ENCODE assay signal across 17 cellular contexts in the genomic region with DNA sequence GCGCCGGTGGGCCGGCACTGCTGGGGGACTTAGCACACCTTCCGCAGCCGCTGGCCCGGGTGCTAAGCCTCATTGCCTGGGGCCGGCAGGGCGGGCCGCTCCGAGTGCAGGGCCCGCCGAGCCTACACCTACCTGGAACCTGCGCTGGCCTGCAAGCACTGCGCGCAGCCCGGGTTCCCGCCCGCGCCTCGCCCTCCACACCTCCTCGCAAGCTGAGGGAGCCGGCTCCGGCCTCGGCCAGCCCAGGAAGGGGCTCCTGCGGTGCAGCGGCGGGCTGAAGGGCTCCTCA. TPM values are rescaled to one million over a fixed set of nuclear protein-coding genes. Genes with fewer than 3 reads are reported as not detected.
A peak's percentile ranks its signal among the peaks of the same experiment; 100 is the strongest.
DNase-seq lines count a peak whose midpoint lies in the region; ATAC-seq, FAIRE-seq and TF ChIP-seq lines count a peak whose summit lies in the region.
"Had no signal": no experiment of that assay in that cellular context is flagged by ENCODE, and none has a peak within 500 bp of the region (broad histone marks: within the 10 kb centered on the region; RNA-seq: fewer than 3 reads in every experiment).

No MANE protein-coding gene starts in this region.

- 31% methylated on average over 24 of the region's 27 CpGs for WGBS in K562 (ENCODE audit: insufficient coverage, low coverage, missing lambda C conversion rate)
- no CpG with 5 or more reads among the region's 27 CpGs for WGBS in right lobe of liver (ENCODE audit: insufficient coverage, low coverage, low lambda C conversion rate, missing lambda C conversion rate)
- whole genome bisulfite sequencing in ovary, 3 donors = 88 to 91% (median 91%) methylated on average over 22 to 27 of the region's 27 CpGs

- H3K36me3 ChIP-seq in K562 (ENCODE audit: control insufficient read depth, insufficient read depth, low read length) (no peaks in the 10 kb centered on the region), right lobe of liver (no peaks in the 10 kb centered on the region), ovary (no peaks in the 10 kb centered on the region)
- H3K36me3 ChIP-seq: BLaER1 had no signal

- in situ Hi-C loops in K562 (cut with MboI) = no loop called here

- POLR2A ChIA-PET in K562 (lab: Yijun Ruan, JAX) = interaction anchor here (0.6 to 1.0 kb wide), 6 partner anchors 13 to 366 kb away, joined by 3 to 5 read pairs (median 4); no protein-coding TSS in a partner anchor

- H3K4me3 Mint-ChIP-seq in Calu3 (ENCODE audit: low read depth, unreplicated experiment) = no peak overlapping the region
- H3K4me3 Mint-ChIP-seq: CD8-positive, alpha-beta memory T cell; H9 had no signal

- H3K9me3 Mint-ChIP-seq in Calu3 (ENCODE audit: low read depth, unreplicated experiment) = no peaks in the 10 kb centered on the region

- no peaks in the 10 kb centered on the region for H3K36me3 Mint-ChIP-seq in Calu3 (ENCODE audit: insufficient read depth, unreplicated experiment)

- H3K9ac ChIP-seq in K562 (ENCODE audit: insufficient read depth in 1 of 2, low read depth in 2 of 2, low read length in 2 of 2) = no peak overlapping the region
- H3K9ac ChIP-seq: BLaER1 had no signal

- H3K27ac ChIP-seq in K562 (ENCODE audit: extremely low read depth, low read depth, low read length) = no peak overlapping the region
- peak overlapping the region in 2 of 3 donors; percentile 43 to 80 for H3K27ac ChIP-seq in right lobe of liver
- no peak overlapping the region for H3K27ac ChIP-seq in ovary
- H3K27ac ChIP-seq: BLaER1 had no signal

- no peak for TF ChIP-seq EP300 in K562 (IDR thresholded peaks at IDR 0.05; ENCODE audit: low read length)
- TF ChIP-seq EP300 in ovary (IDR thresholded peaks at IDR 0.05) = no peak

- intact Hi-C loops in K562 (cut with micrococcal nuclease) (no loop called here), right lobe of liver (cut with DNase I) (loop anchor here in 1 of 2 donors (10.0 kb wide), 1 partner anchor 79 kb away; no protein-coding TSS in a partner anchor), Calu3 (cut with micrococcal nuclease; ENCODE audit: unreplicated experiment) (no loop called here), ovary (cut with DNase I) (no loop called here)

- peak; percentile 37 for ATAC-seq in K562
- ATAC-seq in right lobe of liver = no peak

- TF ChIP-seq POLR2A in K562 (conservative IDR thresholded peaks at IDR 0.05) (no peak), right lobe of liver (IDR thresholded peaks at IDR 0.05) (no peak), ovary (IDR thresholded peaks at IDR 0.05) (no peak)

- no peaks in the 10 kb centered on the region for H3K79me2 ChIP-seq in K562 (ENCODE audit: control insufficient read depth, insufficient read depth, low read length)

- no peaks in the 10 kb centered on the region for H3K9me3 ChIP-seq in K562 (replicated peaks; ENCODE audit: control insufficient read depth, insufficient read depth, low read depth, low read length)
- H3K9me3 ChIP-seq in right lobe of liver = no peaks in the 10 kb centered on the region
- no peaks in the 10 kb centered on the region for H3K9me3 ChIP-seq in ovary
- H3K9me3 ChIP-seq: Caco-2 had no signal

- H3K27me3 ChIP-seq in K562 (ENCODE audit: control insufficient read depth in 2 of 2, insufficient read depth in 2 of 2, low read length in 2 of 2) (peaks cover 42 to 75% of the 10 kb centered on the region in 2 experiments), right lobe of liver (no peaks in the 10 kb centered on the region), ovary (no peaks in the 10 kb centered on the region)
- H3K27me3 ChIP-seq: BLaER1 had no signal

- H2AFZ ChIP-seq in K562 (ENCODE audit: low read depth, low read length) = no peak overlapping the region

- H4K20me1 ChIP-seq in K562 (replicated peaks; ENCODE audit: control insufficient read depth, insufficient read depth, low read length) = no peaks in the 10 kb centered on the region
- H4K20me1 ChIP-seq: BLaER1 had no signal

- no TSS peak for BruUV-seq in K562 (replicated peaks; lab: Mats Ljungman, UMichigan)
- BruUV-seq in Calu3 (replicated peaks; lab: Mats Ljungman, UMichigan) = no TSS peak

- CTCF ChIA-PET in K562 (lab: Yijun Ruan, JAX; ENCODE audit: low intra/inter-chr PET ratio) (no interaction called here), Calu3 (lab: Charles Lee) (no interaction called here)

- peaks cover 13% of the 10 kb centered on the region for H3K27me3 Mint-ChIP-seq in Calu3 (ENCODE audit: unreplicated experiment)

- H3K4me2 ChIP-seq in K562 (ENCODE audit: insufficient read depth, low read length) = no peak overlapping the region
- H3K4me2 ChIP-seq: BLaER1 had no signal

- DNase-seq in NCI-H146 (lab: John Stamatoyannopoulos, UW) (peak; percentile 19), NCI-H146 treated with DMSO at 0.1 percent for 48 hours (lab: John Stamatoyannopoulos, UW; ENCODE audit: unreplicated experiment) (no peak), DMS79 treated with DMSO at 0.1 percent for 48 hours (lab: John Stamatoyannopoulos, UW) (peak; percentile 30), K562 (ENCODE audit: extremely low read depth in 1 of 4, low spot score in 3 of 4) (no peak), right lobe of liver (no peak), Calu3 (no peak), ovary (no peak)
- DNase-seq: 8988T; AML-193; Caco-2; CD8-positive, alpha-beta memory T cell; EL; GDM1; GOT3 had no signal

- peaks cover 9% of the 10 kb centered on the region for H3K4me1 Mint-ChIP-seq in Calu3 (ENCODE audit: low read depth, unreplicated experiment)

- H3K4me3 ChIP-seq in K562 = no peak overlapping the region
- no peak overlapping the region for H3K4me3 ChIP-seq in right lobe of liver
- no peak overlapping the region for H3K4me3 ChIP-seq in ovary
- H3K4me3 ChIP-seq: BLaER1 had no signal

- TF ChIP-seq RAD21 in K562 (CRISPR knock-in tag; conservative IDR thresholded peaks at IDR 0.05 in 1 of 2, IDR thresholded peaks at IDR 0.05 in 1 of 2) = no peak

- H3K9me1 ChIP-seq in K562 (ENCODE audit: control insufficient read depth, insufficient read depth, low read length) = no peaks in the 10 kb centered on the region

- TF ChIP-seq CTCF in K562 (IDR thresholded peaks at IDR 0.05 in 2 of 3, conservative IDR thresholded peaks at IDR 0.05 in 1 of 3; ENCODE audit: insufficient read depth in 2 of 3, low read depth in 1 of 3, low read length in 3 of 3) (no peak), right lobe of liver (IDR thresholded peaks at IDR 0.05) (no peak), Calu3 (IDR thresholded peaks at IDR 0.05; ENCODE audit: unreplicated experiment) (no peak), ovary (IDR thresholded peaks at IDR 0.05) (no peak)

- H3K27ac Mint-ChIP-seq in Calu3 (ENCODE audit: unreplicated experiment) = no peak overlapping the region
- H3K27ac Mint-ChIP-seq: CD8-positive, alpha-beta memory T cell; H9 had no signal

- no peak for FAIRE-seq in K562 (lab: Jason Lieb, UNC)
- FAIRE-seq: GM12892 had no signal

- H3K4me1 ChIP-seq in K562 (replicated peaks in 1 of 2; ENCODE audit: control insufficient read depth in 2 of 2, insufficient read depth in 2 of 2, low read length in 2 of 2) (peaks cover 0 to 9% of the 10 kb centered on the region in 2 experiments; a peak in 1 of 5 replicates), right lobe of liver (peaks cover 0 to 41% (median 16%) of the 10 kb centered on the region in 4 donors), ovary (ENCODE audit: insufficient read depth) (no peaks in the 10 kb centered on the region)

TF ChIP-seq in K562, 482 proteins besides CTCF, POLR2A, EP300 and RAD21 (continues in another document):
- TF ChIP-seq ETV5 (CRISPR knock-in tag; IDR thresholded peaks at IDR 0.05; ENCODE audit: low read depth) = no peak

RNA-seq across cellular contexts. Expression of a gene that starts 10.7 kb away (rescaled TPM):
- 21.5 and 61.7 TPM in 2 replicates for total RNA-seq in K562 (2011; cell fraction: chromatin; rRNA removed; ENCODE audit: low replicate concordance)
- 19.8 and 26.6 TPM in 2 replicates for total RNA-seq in K562 (2011; cell fraction: nucleolus; rRNA removed)
- total RNA-seq in K562 (2011; cell fraction: nucleoplasm; rRNA removed) = 29.1 and 45.8 TPM in 2 replicates
- 78.6 and 97.7 TPM in 2 replicates for total RNA-seq in K562 (2014; rRNA removed)
- 132 and 145 TPM in 2 replicates for total RNA-seq in K562 (2014; rRNA removed; fragmentation: Illumina TruSeq; extraction: Trizol)
- 141 and 149 TPM in 2 replicates for total RNA-seq in K562 (2015; rRNA removed; fragmentation: Illumina TruSeq; extraction: Trizol)
- 103 and 110 TPM in 2 replicates for total RNA-seq in K562 (2021)
- 115 and 138 TPM in 2 replicates for polyA plus RNA-seq in K562 (2011; rRNA removed)
- polyA plus RNA-seq in K562 (2011; cell fraction: cytosol; rRNA removed) = 100 and 103 TPM in 2 replicates
- polyA plus RNA-seq in K562 (2011; cell fraction: nucleus; rRNA removed) = 48.3 and 68.3 TPM in 2 replicates
- polyA plus RNA-seq in K562 (2012) = 93.8 and 104 TPM in 2 replicates
- polyA plus RNA-seq in K562 (2014; fragmentation: Illumina TruSeq; extraction: Trizol) = 148 and 185 TPM in 2 replicates
- 100 to 1,000 TPM; 138 to 144 TPM for polyA plus RNA-seq in K562 (2014; fragmentation: Nextera tagmentation; extraction: Ambion mirVana)
- polyA plus RNA-seq in K562 (2014; rRNA removed) = 113 and 114 TPM in 2 replicates
- 54.6 and 59.0 TPM in 2 replicates for polyA minus RNA-seq in K562 (2011; rRNA and poly(A)+ RNA removed)
- polyA minus RNA-seq in K562 (2011; cell fraction: cytosol; rRNA and poly(A)+ RNA removed) = 18.7 and 38.7 TPM in 2 replicates
- 5.8 and 14.9 TPM in 2 replicates for polyA minus RNA-seq in K562 (2011; cell fraction: nucleus; rRNA and poly(A)+ RNA removed)
- total RNA-seq in right lobe of liver = 100 to 1,000 TPM; 102 to 298 (median 180) TPM
- total RNA-seq in Calu3 (2022) = 41.5 and 48.9 TPM in 2 replicates
- total RNA-seq in ovary = 10 to 100 TPM; 34.1 to 46.7 (median 37.6) TPM
- polyA plus RNA-seq in ovary = 10 to 100 TPM; 61.2 to 82.6 TPM

RNA-seq across cellular contexts. Expression of a gene that starts 51.1 kb away (rescaled TPM):
- total RNA-seq in K562 (2011; cell fraction: chromatin; rRNA removed; ENCODE audit: low replicate concordance) = 89.6 and 170 TPM in 2 replicates
- 65.9 and 78.2 TPM in 2 replicates for total RNA-seq in K562 (2011; cell fraction: nucleolus; rRNA removed)
- 150 and 228 TPM in 2 replicates for total RNA-seq in K562 (2011; cell fraction: nucleoplasm; rRNA removed)
- total RNA-seq in K562 (2014; rRNA removed) = 59.5 and 63.1 TPM in 2 replicates
- 67.1 and 75.7 TPM in 2 replicates for total RNA-seq in K562 (2014; rRNA removed; fragmentation: Illumina TruSeq; extraction: Trizol)
- 50.1 and 54.4 TPM in 2 replicates for total RNA-seq in K562 (2015; rRNA removed; fragmentation: Illumina TruSeq; extraction: Trizol)
- total RNA-seq in K562 (2021) = 68.7 and 81.0 TPM in 2 replicates
- 129 and 140 TPM in 2 replicates for polyA plus RNA-seq in K562 (2011; rRNA removed)
- polyA plus RNA-seq in K562 (2011; cell fraction: cytosol; rRNA removed) = 67.3 and 111 TPM in 2 replicates
- polyA plus RNA-seq in K562 (2011; cell fraction: nucleus; rRNA removed) = 110 and 178 TPM in 2 replicates
- polyA plus RNA-seq in K562 (2012) = 76.9 and 85.8 TPM in 2 replicates
- polyA plus RNA-seq in K562 (2014; fragmentation: Illumina TruSeq; extraction: Trizol) = 80.1 and 81.5 TPM in 2 replicates
- polyA plus RNA-seq in K562 (2014; fragmentation: Nextera tagmentation; extraction: Ambion mirVana) = 10 to 100 TPM; 73.0 to 74.6 TPM
- polyA plus RNA-seq in K562 (2014; rRNA removed) = 106 and 111 TPM in 2 replicates
- 64.9 and 66.3 TPM in 2 replicates for polyA minus RNA-seq in K562 (2011; rRNA and poly(A)+ RNA removed)
- 18.2 and 18.4 TPM in 2 replicates for polyA minus RNA-seq in K562 (2011; cell fraction: cytosol; rRNA and poly(A)+ RNA removed)
- 37.4 and 67.9 TPM in 2 replicates for polyA minus RNA-seq in K562 (2011; cell fraction: nucleus; rRNA and poly(A)+ RNA removed)
- total RNA-seq in right lobe of liver = 10 to 100 TPM in 5 of 6 experiments, 1 to 10 TPM in 1; 6.7 to 14.0 (median 12.8) TPM
- 76.4 and 82.4 TPM in 2 replicates for total RNA-seq in Calu3 (2022)
- 10 to 100 TPM; 25.9 to 50.3 (median 34.1) TPM for total RNA-seq in ovary
- polyA plus RNA-seq in ovary = 10 to 100 TPM; 43.3 to 46.1 TPM

Comparison
In these comparisons a context has a peak if more than half of its experiments do, and no peak if none do; other contexts are left out.
1. DNase-seq: peak in NCI-H146 (single experiment) and DMS79 treated with DMSO at 0.1 percent for 48 hours (single experiment); none in NCI-H146 treated with DMSO at 0.1 percent for 48 hours (single experiment), K562 (0 of 4), right lobe of liver (0 of 3), Calu3 (single experiment) and ovary (0 of 5).
2. H3K27ac ChIP-seq: peak in right lobe of liver (2 of 3); none in K562 (single experiment) and ovary (0 of 2).